2 cellular contexts compared by ENCODE assay signal in genomic region chr19:8001995-8002849, GRCh38.
TF ChIP-seq lines count a peak whose summit lies in the region.

No MANE protein-coding gene starts in this region.

TF ChIP-seq in IMR-90, 13 proteins besides CTCF, POLR2A, EP300 and RAD21 (continued from another document):
- TF ChIP-seq ELK1 (IDR thresholded peaks at IDR 0.05; ENCODE audit: borderline replicate concordance, low read depth, low read length) (no peak), MAZ (IDR thresholded peaks at IDR 0.05; ENCODE audit: borderline replicate concordance, low read depth, low read length) (peak; percentile 77), NFE2L2 (IDR thresholded peaks at IDR 0.05; ENCODE audit: low read depth, low read length) (no peak), USF2 (IDR thresholded peaks at IDR 0.05; ENCODE audit: low read depth, low read length) (no peak), FOS (IDR thresholded peaks at IDR 0.05; ENCODE audit: low read depth, low read length) (no peak), CEBPB (IDR thresholded peaks at IDR 0.05; ENCODE audit: low read depth, low read length) (no peak), MAFK (IDR thresholded peaks at IDR 0.05; ENCODE audit: low read depth, low read length) (no peak), CHD1 (IDR thresholded peaks at IDR 0.05; ENCODE audit: low read depth, low read length) (no peak), MXI1 (IDR thresholded peaks at IDR 0.05; ENCODE audit: borderline replicate concordance, low read depth, low read length) (no peak), RFX5 (IDR thresholded peaks at IDR 0.05; ENCODE audit: low read depth, low read length) (no peak), BHLHE40 (IDR thresholded peaks at IDR 0.05; ENCODE audit: low read depth, low read length) (no peak)

TF ChIP-seq in neural cell, 6 proteins besides CTCF, POLR2A, EP300 and RAD21:
- TF ChIP-seq REST (IDR thresholded peaks at IDR 0.05; ENCODE audit: borderline replicate concordance) (no peak), SMC3 (conservative IDR thresholded peaks at IDR 0.05; ENCODE audit: poor library complexity) (peak; percentile 67), EZH2 (IDR thresholded peaks at IDR 0.05; ENCODE audit: borderline replicate concordance, insufficient read depth, low read length, poor library complexity, severe bottlenecking) (no peak)
TF ChIP-seq in neural cell: peak in this region for 1.
